8 cellular contexts compared by ENCODE assay signal in genomic region chr1:59759156-59759925, GRCh38. TPM values are rescaled to one million over a fixed set of nuclear protein-coding genes. Genes with fewer than 3 reads are reported as not detected.
DNase-seq lines count a peak whose midpoint lies in the region; ATAC-seq, FAIRE-seq and TF ChIP-seq lines count a peak whose summit lies in the region.

No MANE protein-coding gene starts in this region.

- POLR2A ChIA-PET in WTC11 (lab: Charles Lee), result interaction anchor here (1.2 to 1.5 kb wide), 2 partner anchors 46 to 975 kb away, joined by 3 to 4 read pairs; partner anchors contain the start of gene JUN

- H3K27me3 ChIP-seq in keratinocyte (ENCODE audit: control insufficient read depth, extremely low read depth, insufficient read depth, low read length), result no peaks in the 10 kb centered on the region

- CTCF ChIA-PET in WTC11 (lab: Charles Lee), result interaction anchor here (0.6 to 1.5 kb wide), 28 partner anchors 9 to 1106 kb away, joined by 3 to 16 read pairs (median 4); partner anchors contain the start of genes HOOK1 and MYSM1

- no peaks in the 10 kb centered on the region for H3K36me3 Mint-ChIP-seq in WTC11

- peak; percentile 94 for FAIRE-seq in keratinocyte (lab: Jason Lieb, UNC)

- H3K9me3 ChIP-seq in keratinocyte (ENCODE audit: control insufficient read depth, low read depth, low read length), result no peaks in the 10 kb centered on the region

- no peaks in the 10 kb centered on the region for H3K9me1 ChIP-seq in keratinocyte (ENCODE audit: control insufficient read depth, extremely low read depth, insufficient read depth, low read length)

- H3K4me3 Mint-ChIP-seq in WTC11, result peak overlapping the region; percentile 46

- H4K20me1 ChIP-seq in keratinocyte (ENCODE audit: control insufficient read depth, extremely low read depth, insufficient read depth, low read length), result no peaks in the 10 kb centered on the region

- no peak overlapping the region for H3K27ac Mint-ChIP-seq in WTC11

- no peaks in the 10 kb centered on the region for H3K79me2 ChIP-seq in keratinocyte (ENCODE audit: control insufficient read depth, insufficient read depth, low read length)

- no peaks in the 10 kb centered on the region for H3K9me3 Mint-ChIP-seq in WTC11

- H2AFZ ChIP-seq in keratinocyte (ENCODE audit: control insufficient read depth, low read length), result peak overlapping the region; percentile 78

- H3K9ac ChIP-seq in keratinocyte (ENCODE audit: control insufficient read depth, extremely low read depth, insufficient read depth, low read length), result peak overlapping the region; percentile 46

- H3K4me1 ChIP-seq in keratinocyte (ENCODE audit: control insufficient read depth, extremely low read depth, insufficient read depth, low read length), result peaks cover 15% of the 10 kb centered on the region

- dilution Hi-C loops in keratinocyte (cut with MboI; ENCODE audit: extremely low pct_ligation_motif_present, low sequenced_read_pairs), result no loop called here

- peak overlapping the region; percentile 49 for H3K4me2 ChIP-seq in keratinocyte (ENCODE audit: control insufficient read depth, extremely low read depth, insufficient read depth, low read depth, low read length)

- peak; percentile 84 for DNase-seq in AG10803 (ENCODE audit: low read depth)
- DNase-seq in NCI-H2227 (lab: John Stamatoyannopoulos, UW; ENCODE audit: unreplicated experiment), result peak; percentile 87
- peak; percentile 77 for DNase-seq in WTC11 (ENCODE audit: low spot score)
- DNase-seq in caudate nucleus (lab: John Stamatoyannopoulos, UW), result peak in 60 of 61 donors; percentile 15 to 91 (median 67)
- no peak for DNase-seq in keratinocyte (ENCODE audit: low read depth, low spot score)
- DNase-seq in stimulated activated CD4-positive, alpha-beta T cell treated with anti-CD3 and anti-CD28 coated beads, Interleukin-15, amount 100 ng/mL, for 24 hours, result peak; percentile 75

- peak; percentile 73 for ATAC-seq in GM18873 (IDR thresholded peaks at IDR 0.05; ENCODE audit: low FRiP score, unreplicated experiment)
- ATAC-seq in HG03139 (IDR thresholded peaks at IDR 0.05; ENCODE audit: unreplicated experiment), result peak; percentile 83
- peak; percentile 95 for ATAC-seq in WTC11

- H3K4me1 Mint-ChIP-seq in WTC11, result peaks cover 4% of the 10 kb centered on the region; the same call in 1 of the 2 replicates

- H3K36me3 ChIP-seq in keratinocyte (ENCODE audit: control insufficient read depth in 2 of 2, extremely low read depth in 1 of 2, insufficient read depth in 2 of 2, low read length in 2 of 2), result no peaks in the 10 kb centered on the region

- H3K27me3 Mint-ChIP-seq in WTC11 (ENCODE audit: low read depth), result 0 out of 2 replicates have a peak, but pooled peaks cover 6% of the 10 kb centered on the region

- H3K4me3 ChIP-seq in AG10803 (ENCODE audit: low read length), result peak overlapping the region; percentile 23
- H3K4me3 ChIP-seq in keratinocyte (ENCODE audit: control insufficient read depth in 2 of 3, extremely low read depth in 1 of 3, insufficient read depth in 2 of 3, low read depth in 1 of 3, low read length in 3 of 3), result peak overlapping the region in 1 of 3 experiments; percentile 29

- H3K27ac ChIP-seq in caudate nucleus (ENCODE audit: low read depth, low read length), result no peak overlapping the region
- peak overlapping the region; percentile 15 for H3K27ac ChIP-seq in keratinocyte (ENCODE audit: control insufficient read depth, insufficient read depth, low read length)

- TF ChIP-seq CTCF in AG10803 (conservative IDR thresholded peaks at IDR 0.05; ENCODE audit: low read length) (peak; percentile 98), WTC11 (IDR thresholded peaks at IDR 0.05) (peak; percentile 90), keratinocyte (optimal IDR thresholded peaks at IDR 0.05 in 1 of 3, IDR thresholded peaks at IDR 0.05 in 1 of 3, conservative IDR thresholded peaks at IDR 0.05 in 1 of 3; ENCODE audit: extremely low read depth in 1 of 3, insufficient read depth in 2 of 3, low read length in 3 of 3) (peak; percentile 91 to 95 (median 92))

TF ChIP-seq in WTC11, 78 proteins besides CTCF, POLR2A, EP300 and RAD21:
- TF ChIP-seq MAX (CRISPR knock-in tag; IDR thresholded peaks at IDR 0.05) (peak; percentile 84), ZNF232 (CRISPR knock-in tag; IDR thresholded peaks at IDR 0.05) (no peak), NR3C1 (CRISPR knock-in tag; conservative IDR thresholded peaks at IDR 0.05; ENCODE audit: low read depth) (no peak), TEAD1 (CRISPR knock-in tag; IDR thresholded peaks at IDR 0.05) (0 out of 2 replicates have a peak, but pooled peaks have one; percentile 27), USF1 (CRISPR knock-in tag; IDR thresholded peaks at IDR 0.05) (peak; percentile 75), ZSCAN18 (CRISPR knock-in tag; IDR thresholded peaks at IDR 0.05) (no peak), STAT6 (CRISPR knock-in tag; conservative IDR thresholded peaks at IDR 0.05; ENCODE audit: low read depth) (no peak), USF2 (CRISPR knock-in tag; IDR thresholded peaks at IDR 0.05) (peak; percentile 62), MLX (CRISPR knock-in tag; IDR thresholded peaks at IDR 0.05) (no peak)

RNA-seq across cellular contexts. Expression of gene HOOK1, which starts 55.4 kb away (rescaled TPM):
- 33.8 to 45.9 TPM (median 43.9 TPM) in 3 replicates for total RNA-seq in WTC11 (2021)
- polyA plus RNA-seq in keratinocyte, result 3.1 to 12.7 TPM (median 11.8 TPM) in 3 replicates
- 117 TPM for polyA plus RNA-seq in keratinocyte (2011; ENCODE audit: low read depth)
- 2.5 and 4.4 TPM in 2 replicates for polyA plus RNA-seq in keratinocyte (2011; cell fraction: cytosol; rRNA removed)
- polyA plus RNA-seq in keratinocyte (2011; cell fraction: nucleus; rRNA removed), result 8.2 and 14.0 TPM in 2 replicates
- polyA plus RNA-seq in keratinocyte (2012; ENCODE audit: low replicate concordance), result 4.5 and 28.1 TPM in 2 replicates
- polyA minus RNA-seq in keratinocyte, result 0.10 to 6.2 TPM (median 4.8 TPM) in 3 replicates
- polyA minus RNA-seq in keratinocyte (2011; cell fraction: cytosol; rRNA and poly(A)+ RNA removed), result 1.7 TPM
- polyA minus RNA-seq in keratinocyte (2011; cell fraction: nucleus; rRNA and poly(A)+ RNA removed), result 6.4 and 12.5 TPM in 2 replicates
